1 cellular context compared by ENCODE assay signal in the genomic region with DNA sequence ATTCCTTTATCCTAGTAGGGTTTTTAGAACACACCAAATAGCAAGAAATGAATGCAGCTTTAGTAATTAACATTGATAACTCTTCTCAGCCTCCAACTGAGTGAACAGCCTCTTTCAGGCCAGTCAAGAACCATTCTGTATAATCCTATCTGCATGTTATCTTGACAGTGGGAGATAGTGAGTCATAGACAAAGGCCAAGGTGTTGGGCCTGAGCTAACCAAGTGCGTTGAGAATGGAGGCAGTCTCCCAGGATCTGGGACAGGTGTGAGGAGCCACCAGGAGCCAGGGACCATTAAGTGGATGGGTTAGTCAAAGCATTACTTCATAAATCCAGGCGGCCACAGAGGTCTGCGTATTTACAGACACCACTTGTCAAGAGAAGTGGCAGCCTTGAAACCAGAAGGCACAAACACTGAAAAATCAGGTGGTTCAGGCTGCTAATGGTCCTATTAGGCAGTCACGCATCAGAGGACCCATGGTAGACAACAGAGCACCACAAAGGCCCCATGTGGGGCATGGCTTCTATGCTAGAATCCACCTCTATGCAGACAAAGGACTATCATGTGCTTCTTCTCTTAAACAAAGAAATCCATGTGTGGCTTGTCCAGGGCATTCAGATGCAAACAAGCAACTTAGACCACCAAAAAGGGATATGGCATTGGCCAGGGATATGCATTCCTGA.
TF ChIP-seq lines count a peak whose summit lies in the region.

No MANE protein-coding gene starts in this region.

TF ChIP-seq in H1, 55 proteins besides CTCF, POLR2A, EP300 and RAD21 (continued from another document):
- TF ChIP-seq, protein P1, sequence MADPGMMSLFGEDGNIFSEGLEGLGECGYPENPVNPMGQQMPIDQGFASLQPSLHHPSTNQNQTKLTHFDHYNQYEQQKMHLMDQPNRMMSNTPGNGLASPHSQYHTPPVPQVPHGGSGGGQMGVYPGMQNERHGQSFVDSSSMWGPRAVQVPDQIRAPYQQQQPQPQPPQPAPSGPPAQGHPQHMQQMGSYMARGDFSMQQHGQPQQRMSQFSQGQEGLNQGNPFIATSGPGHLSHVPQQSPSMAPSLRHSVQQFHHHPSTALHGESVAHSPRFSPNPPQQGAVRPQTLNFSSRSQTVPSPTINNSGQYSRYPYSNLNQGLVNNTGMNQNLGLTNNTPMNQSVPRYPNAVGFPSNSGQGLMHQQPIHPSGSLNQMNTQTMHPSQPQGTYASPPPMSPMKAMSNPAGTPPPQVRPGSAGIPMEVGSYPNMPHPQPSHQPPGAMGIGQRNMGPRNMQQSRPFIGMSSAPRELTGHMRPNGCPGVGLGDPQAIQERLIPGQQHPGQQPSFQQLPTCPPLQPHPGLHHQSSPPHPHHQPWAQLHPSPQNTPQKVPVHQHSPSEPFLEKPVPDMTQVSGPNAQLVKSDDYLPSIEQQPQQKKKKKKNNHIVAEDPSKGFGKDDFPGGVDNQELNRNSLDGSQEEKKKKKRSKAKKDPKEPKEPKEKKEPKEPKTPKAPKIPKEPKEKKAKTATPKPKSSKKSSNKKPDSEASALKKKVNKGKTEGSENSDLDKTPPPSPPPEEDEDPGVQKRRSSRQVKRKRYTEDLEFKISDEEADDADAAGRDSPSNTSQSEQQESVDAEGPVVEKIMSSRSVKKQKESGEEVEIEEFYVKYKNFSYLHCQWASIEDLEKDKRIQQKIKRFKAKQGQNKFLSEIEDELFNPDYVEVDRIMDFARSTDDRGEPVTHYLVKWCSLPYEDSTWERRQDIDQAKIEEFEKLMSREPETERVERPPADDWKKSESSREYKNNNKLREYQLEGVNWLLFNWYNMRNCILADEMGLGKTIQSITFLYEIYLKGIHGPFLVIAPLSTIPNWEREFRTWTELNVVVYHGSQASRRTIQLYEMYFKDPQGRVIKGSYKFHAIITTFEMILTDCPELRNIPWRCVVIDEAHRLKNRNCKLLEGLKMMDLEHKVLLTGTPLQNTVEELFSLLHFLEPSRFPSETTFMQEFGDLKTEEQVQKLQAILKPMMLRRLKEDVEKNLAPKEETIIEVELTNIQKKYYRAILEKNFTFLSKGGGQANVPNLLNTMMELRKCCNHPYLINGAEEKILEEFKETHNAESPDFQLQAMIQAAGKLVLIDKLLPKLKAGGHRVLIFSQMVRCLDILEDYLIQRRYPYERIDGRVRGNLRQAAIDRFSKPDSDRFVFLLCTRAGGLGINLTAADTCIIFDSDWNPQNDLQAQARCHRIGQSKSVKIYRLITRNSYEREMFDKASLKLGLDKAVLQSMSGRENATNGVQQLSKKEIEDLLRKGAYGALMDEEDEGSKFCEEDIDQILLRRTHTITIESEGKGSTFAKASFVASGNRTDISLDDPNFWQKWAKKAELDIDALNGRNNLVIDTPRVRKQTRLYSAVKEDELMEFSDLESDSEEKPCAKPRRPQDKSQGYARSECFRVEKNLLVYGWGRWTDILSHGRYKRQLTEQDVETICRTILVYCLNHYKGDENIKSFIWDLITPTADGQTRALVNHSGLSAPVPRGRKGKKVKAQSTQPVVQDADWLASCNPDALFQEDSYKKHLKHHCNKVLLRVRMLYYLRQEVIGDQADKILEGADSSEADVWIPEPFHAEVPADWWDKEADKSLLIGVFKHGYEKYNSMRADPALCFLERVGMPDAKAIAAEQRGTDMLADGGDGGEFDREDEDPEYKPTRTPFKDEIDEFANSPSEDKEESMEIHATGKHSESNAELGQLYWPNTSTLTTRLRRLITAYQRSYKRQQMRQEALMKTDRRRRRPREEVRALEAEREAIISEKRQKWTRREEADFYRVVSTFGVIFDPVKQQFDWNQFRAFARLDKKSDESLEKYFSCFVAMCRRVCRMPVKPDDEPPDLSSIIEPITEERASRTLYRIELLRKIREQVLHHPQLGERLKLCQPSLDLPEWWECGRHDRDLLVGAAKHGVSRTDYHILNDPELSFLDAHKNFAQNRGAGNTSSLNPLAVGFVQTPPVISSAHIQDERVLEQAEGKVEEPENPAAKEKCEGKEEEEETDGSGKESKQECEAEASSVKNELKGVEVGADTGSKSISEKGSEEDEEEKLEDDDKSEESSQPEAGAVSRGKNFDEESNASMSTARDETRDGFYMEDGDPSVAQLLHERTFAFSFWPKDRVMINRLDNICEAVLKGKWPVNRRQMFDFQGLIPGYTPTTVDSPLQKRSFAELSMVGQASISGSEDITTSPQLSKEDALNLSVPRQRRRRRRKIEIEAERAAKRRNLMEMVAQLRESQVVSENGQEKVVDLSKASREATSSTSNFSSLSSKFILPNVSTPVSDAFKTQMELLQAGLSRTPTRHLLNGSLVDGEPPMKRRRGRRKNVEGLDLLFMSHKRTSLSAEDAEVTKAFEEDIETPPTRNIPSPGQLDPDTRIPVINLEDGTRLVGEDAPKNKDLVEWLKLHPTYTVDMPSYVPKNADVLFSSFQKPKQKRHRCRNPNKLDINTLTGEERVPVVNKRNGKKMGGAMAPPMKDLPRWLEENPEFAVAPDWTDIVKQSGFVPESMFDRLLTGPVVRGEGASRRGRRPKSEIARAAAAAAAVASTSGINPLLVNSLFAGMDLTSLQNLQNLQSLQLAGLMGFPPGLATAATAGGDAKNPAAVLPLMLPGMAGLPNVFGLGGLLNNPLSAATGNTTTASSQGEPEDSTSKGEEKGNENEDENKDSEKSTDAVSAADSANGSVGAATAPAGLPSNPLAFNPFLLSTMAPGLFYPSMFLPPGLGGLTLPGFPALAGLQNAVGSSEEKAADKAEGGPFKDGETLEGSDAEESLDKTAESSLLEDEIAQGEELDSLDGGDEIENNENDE (IDR thresholded peaks at IDR 0.05; ENCODE audit: insufficient replicate concordance, low read length): peak; percentile 62
- TF ChIP-seq POU5F1 (IDR thresholded peaks at IDR 0.05; ENCODE audit: low read depth, low read length): 0 out of 2 replicates have a peak, but pooled peaks have one; percentile 43
- TF ChIP-seq, protein P2, sequence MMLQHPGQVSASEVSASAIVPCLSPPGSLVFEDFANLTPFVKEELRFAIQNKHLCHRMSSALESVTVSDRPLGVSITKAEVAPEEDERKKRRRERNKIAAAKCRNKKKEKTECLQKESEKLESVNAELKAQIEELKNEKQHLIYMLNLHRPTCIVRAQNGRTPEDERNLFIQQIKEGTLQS (IDR thresholded peaks at IDR 0.05; ENCODE audit: insufficient read depth, low read depth, low read length): no peak
- peak; percentile 28 to 49; a peak in 1 of 4 replicates for TF ChIP-seq HDAC2 (IDR thresholded peaks at IDR 0.05; ENCODE audit: borderline replicate concordance in 1 of 2, low read depth in 2 of 2, low read length in 2 of 2)
- no peak for TF ChIP-seq SAP30 (IDR thresholded peaks at IDR 0.05; ENCODE audit: insufficient read depth, insufficient replicate concordance, low read length)
- TF ChIP-seq, protein P3, sequence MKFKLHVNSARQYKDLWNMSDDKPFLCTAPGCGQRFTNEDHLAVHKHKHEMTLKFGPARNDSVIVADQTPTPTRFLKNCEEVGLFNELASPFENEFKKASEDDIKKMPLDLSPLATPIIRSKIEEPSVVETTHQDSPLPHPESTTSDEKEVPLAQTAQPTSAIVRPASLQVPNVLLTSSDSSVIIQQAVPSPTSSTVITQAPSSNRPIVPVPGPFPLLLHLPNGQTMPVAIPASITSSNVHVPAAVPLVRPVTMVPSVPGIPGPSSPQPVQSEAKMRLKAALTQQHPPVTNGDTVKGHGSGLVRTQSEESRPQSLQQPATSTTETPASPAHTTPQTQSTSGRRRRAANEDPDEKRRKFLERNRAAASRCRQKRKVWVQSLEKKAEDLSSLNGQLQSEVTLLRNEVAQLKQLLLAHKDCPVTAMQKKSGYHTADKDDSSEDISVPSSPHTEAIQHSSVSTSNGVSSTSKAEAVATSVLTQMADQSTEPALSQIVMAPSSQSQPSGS (IDR thresholded peaks at IDR 0.05; ENCODE audit: low read length): peak; percentile 42; the same call in 1 of the 2 replicates
